Comparison of ENCODE assay signal across 15 cellular contexts in the genomic region with DNA sequence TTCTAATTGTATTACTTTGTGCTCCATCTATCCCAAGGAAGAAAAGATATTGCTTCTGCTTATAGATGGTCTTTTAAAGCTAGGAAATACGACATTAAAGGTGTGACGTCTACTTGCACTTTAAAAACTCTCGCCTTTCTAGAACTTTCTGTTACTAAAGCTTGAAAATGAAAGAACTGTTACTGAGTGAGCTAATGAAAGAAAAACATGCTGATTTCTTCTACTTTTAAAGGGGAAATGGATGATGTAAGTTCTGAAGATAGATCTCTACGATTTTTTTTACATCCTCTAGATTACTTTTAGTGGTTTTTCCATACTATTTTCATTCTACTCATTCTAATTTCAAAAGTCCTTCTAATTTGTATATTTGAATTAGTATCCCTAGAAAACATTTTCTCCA.
A peak's percentile ranks its signal among the peaks of the same experiment; 100 is the strongest.
DNase-seq lines count a peak whose midpoint lies in the region; FAIRE-seq and TF ChIP-seq lines count a peak whose summit lies in the region.
"Had no signal": no experiment of that assay in that cellular context is flagged by ENCODE, and none has a peak within 500 bp of the region (broad histone marks: within the 10 kb centered on the region; RNA-seq: fewer than 3 reads in every experiment).

No MANE protein-coding gene starts in this region.

- no peaks in the 10 kb centered on the region; the same call in 1 of the 2 replicates for H3K36me3 ChIP-seq in SK-N-MC (ENCODE audit: insufficient read depth, low read length)
- no peaks in the 10 kb centered on the region for H3K36me3 ChIP-seq in OCI-LY7 (ENCODE audit: insufficient read depth, low read length)
- H3K36me3 ChIP-seq: spleen had no signal

- H3K4me1 ChIP-seq in OCI-LY7 (ENCODE audit: insufficient read depth, low read length, poor library complexity, severe bottlenecking) = no peaks in the 10 kb centered on the region
- H3K4me1 ChIP-seq: spleen had no signal

- CTCF ChIA-PET in OCI-LY7 (lab: Charles Lee; ENCODE audit: unreplicated experiment) = no interaction called here

- H3K27ac ChIP-seq in SK-N-MC = peak overlapping the region; percentile 96
- no peak overlapping the region for H3K27ac ChIP-seq in OCI-LY7 (ENCODE audit: low read depth, low read length, poor library complexity, severe bottlenecking)
- H3K27ac ChIP-seq: spleen had no signal

- TF ChIP-seq CTCF in AG09309 (IDR thresholded peaks at IDR 0.05; ENCODE audit: control insufficient read depth, insufficient read depth, low read depth, low read length, missing control alignments) = no peak
- no peak for TF ChIP-seq CTCF in fibroblast of mammary gland (conservative IDR thresholded peaks at IDR 0.05; ENCODE audit: control insufficient read depth, insufficient read depth, low read depth, low read length)
- no peak for TF ChIP-seq CTCF in OCI-LY7 (conservative IDR thresholded peaks at IDR 0.05; ENCODE audit: low read length)

- FAIRE-seq in H54 (lab: Jason Lieb, UNC) = no peak

- TF ChIP-seq POLR2A in H54 (IDR thresholded peaks at IDR 0.05; ENCODE audit: low read depth, low read length) = no peak

- 0 out of 2 replicates have a peak, but pooled peaks cover 3% of the 10 kb centered on the region for H3K9me3 ChIP-seq in SK-N-MC (ENCODE audit: low read depth, low read length)
- H3K9me3 ChIP-seq in OCI-LY7 (ENCODE audit: low read length) = no peaks in the 10 kb centered on the region
- H3K9me3 ChIP-seq: SK-N-SH had no signal

- no peaks in the 10 kb centered on the region for H4K20me1 ChIP-seq in OCI-LY7 (ENCODE audit: insufficient read depth, low read length)

- intact Hi-C loops in OCI-LY7 (cut with micrococcal nuclease; ENCODE audit: unreplicated experiment) = no loop called here

- H3K4me2 ChIP-seq in OCI-LY7 (ENCODE audit: low read length) = no peak overlapping the region
- H3K4me2 ChIP-seq: SK-N-SH had no signal

- H3K4me3 ChIP-seq in AG09309 (ENCODE audit: control insufficient read depth, low read depth, low read length) (peak overlapping the region; percentile 6; the same call in 1 of the 2 replicates), SK-N-MC (peak overlapping the region; percentile 66), fibroblast of mammary gland (ENCODE audit: control insufficient read depth, low read depth, low read length) (no peak overlapping the region), OCI-LY7 (ENCODE audit: low read depth, low read length, poor library complexity, severe bottlenecking) (no peak overlapping the region)
- H3K4me3 ChIP-seq: spleen had no signal

- no peak overlapping the region for H2AFZ ChIP-seq in OCI-LY7 (ENCODE audit: low read length)

- peak overlapping the region; percentile 55 for H3K9ac ChIP-seq in SK-N-MC (ENCODE audit: insufficient read length)
- H3K9ac ChIP-seq: SK-N-SH had no signal

- POLR2A ChIA-PET in OCI-LY7 (lab: Charles Lee) = interaction anchor here (0.8 to 0.9 kb wide), 2 partner anchors 70 to 111 kb away, joined by 3 read pairs; no protein-coding TSS in a partner anchor

- no peaks in the 10 kb centered on the region for H3K9me2 ChIP-seq in OCI-LY7 (ENCODE audit: insufficient read depth, low read length)
- H3K9me2 ChIP-seq: SK-N-SH had no signal

- BruUV-seq in OCI-LY7 (replicated peaks; lab: Mats Ljungman, UMichigan) = no TSS peak

- H3K79me2 ChIP-seq in OCI-LY7 (ENCODE audit: insufficient read depth, low read depth, low read length) = no peaks in the 10 kb centered on the region

- DNase-seq in AG09309 (ENCODE audit: low read depth) (no peak), SK-N-MC (ENCODE audit: low read depth, low spot score) (no peak), fibroblast of mammary gland (ENCODE audit: low read depth) (peak; percentile 47), pons (ENCODE audit: low spot score) (peak; percentile 9), hypothalamus (lab: John Stamatoyannopoulos, UW) (no peak), H54 (ENCODE audit: insufficient read length, low spot score) (no peak), OCI-LY7 (ENCODE audit: low spot score) (no peak), MV-4-11 (lab: John Stamatoyannopoulos, UW) (no peak)
- DNase-seq: activated CD8-positive, alpha-beta memory T cell treated with anti-CD3 and anti-CD28 coated beads for 24 hours; activated effector memory CD4-positive, alpha-beta T cell treated with anti-CD3 and anti-CD28 coated beads, Interleukin-2, amount 50 U/mL, for 16 hours; central memory CD4-positive, alpha-beta T cell; DND-41; NCI-H2171; SK-N-SH; spleen had no signal

Comparison
In these comparisons a context has a peak if more than half of its experiments do, and no peak if none do; other contexts are left out.
1. DNase-seq: peak in fibroblast of mammary gland (single experiment) and pons (single experiment); none in AG09309 (single experiment), SK-N-MC (single experiment), hypothalamus (0 of 51), H54 (single experiment), OCI-LY7 (single experiment) and MV-4-11 (single experiment).
2. H3K4me3 ChIP-seq: peak in AG09309 (single experiment) and SK-N-MC (single experiment); none in fibroblast of mammary gland (single experiment) and OCI-LY7 (single experiment).